ENCODE assay signal across 1 cellular context in the genomic region with DNA sequence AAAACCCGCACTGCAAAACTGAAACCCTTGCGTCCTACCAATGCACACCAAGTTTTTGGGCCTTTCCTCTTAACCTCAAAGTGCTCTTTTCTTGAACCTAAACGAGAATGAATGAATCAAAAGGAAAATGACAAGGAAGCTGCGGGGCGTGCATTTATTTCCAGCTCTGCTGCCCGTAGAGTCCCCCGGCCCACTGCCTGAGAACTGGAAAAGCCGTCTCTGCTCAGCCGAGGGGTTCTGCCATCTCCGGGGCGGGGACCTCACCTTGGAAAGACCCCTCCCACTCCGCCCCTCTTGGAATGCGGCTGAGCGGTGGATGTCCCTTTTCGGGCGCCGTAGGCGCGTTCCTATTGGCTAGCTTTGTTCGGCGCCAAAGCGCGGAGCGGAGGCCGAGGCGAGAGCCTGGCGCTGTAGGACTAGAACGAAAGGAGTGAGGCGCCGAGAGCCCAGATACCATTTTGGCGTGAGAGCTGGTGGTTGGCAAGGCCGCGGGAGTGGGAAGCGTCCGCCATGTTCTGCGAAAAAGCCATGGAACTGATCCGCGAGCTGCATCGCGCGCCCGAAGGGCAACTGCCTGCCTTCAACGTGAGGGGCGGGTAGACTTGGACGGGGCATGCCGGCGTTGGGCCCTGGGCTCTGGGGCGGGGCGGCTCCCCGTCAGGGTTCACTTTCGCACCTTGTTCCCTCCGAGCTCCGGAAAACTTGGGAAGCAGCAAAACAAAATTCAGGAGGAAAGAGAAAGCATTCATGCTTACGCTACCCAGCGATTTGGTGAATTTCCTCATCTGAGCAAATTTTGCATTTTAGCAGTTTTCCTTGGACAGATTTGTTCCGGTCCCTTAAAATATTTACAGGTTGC.
TF ChIP-seq lines count a peak whose summit lies in the region.

A gene (plus strand): TSS at position 363 of the 859 bp plus-strand sequence. CDS start 148 bp downstream, at position 511.

TF ChIP-seq in HepG2, 621 proteins besides CTCF, POLR2A, EP300 and RAD21 (continued from another document and continues in another):
- TF ChIP-seq, protein P1, sequence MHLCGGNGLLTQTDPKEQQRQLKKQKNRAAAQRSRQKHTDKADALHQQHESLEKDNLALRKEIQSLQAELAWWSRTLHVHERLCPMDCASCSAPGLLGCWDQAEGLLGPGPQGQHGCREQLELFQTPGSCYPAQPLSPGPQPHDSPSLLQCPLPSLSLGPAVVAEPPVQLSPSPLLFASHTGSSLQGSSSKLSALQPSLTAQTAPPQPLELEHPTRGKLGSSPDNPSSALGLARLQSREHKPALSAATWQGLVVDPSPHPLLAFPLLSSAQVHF (CRISPR knock-in tag; IDR thresholded peaks at IDR 0.05), result peak; percentile 98
- TF ChIP-seq RFX5 (IDR thresholded peaks at IDR 0.05; ENCODE audit: low read depth, low read length), result no peak; the same call in 1 of the 2 replicates
- no peak for TF ChIP-seq SMARCC2 (IDR thresholded peaks at IDR 0.05)
- peak; percentile 98 for TF ChIP-seq MED8 (CRISPR knock-in tag; IDR thresholded peaks at IDR 0.05; ENCODE audit: insufficient replicate concordance)
- peak; percentile 29; the same call in 1 of the 2 replicates for TF ChIP-seq KLF11 (CRISPR knock-in tag; IDR thresholded peaks at IDR 0.05)
- peak; percentile 99 for TF ChIP-seq ZNF556 (CRISPR knock-in tag; IDR thresholded peaks at IDR 0.05; ENCODE audit: borderline replicate concordance)
- TF ChIP-seq NPAS2 (CRISPR knock-in tag; IDR thresholded peaks at IDR 0.05; ENCODE audit: borderline replicate concordance), result no peak
- peak; percentile 89 for TF ChIP-seq ZSCAN25 (CRISPR knock-in tag; IDR thresholded peaks at IDR 0.05)
- TF ChIP-seq, protein P2, sequence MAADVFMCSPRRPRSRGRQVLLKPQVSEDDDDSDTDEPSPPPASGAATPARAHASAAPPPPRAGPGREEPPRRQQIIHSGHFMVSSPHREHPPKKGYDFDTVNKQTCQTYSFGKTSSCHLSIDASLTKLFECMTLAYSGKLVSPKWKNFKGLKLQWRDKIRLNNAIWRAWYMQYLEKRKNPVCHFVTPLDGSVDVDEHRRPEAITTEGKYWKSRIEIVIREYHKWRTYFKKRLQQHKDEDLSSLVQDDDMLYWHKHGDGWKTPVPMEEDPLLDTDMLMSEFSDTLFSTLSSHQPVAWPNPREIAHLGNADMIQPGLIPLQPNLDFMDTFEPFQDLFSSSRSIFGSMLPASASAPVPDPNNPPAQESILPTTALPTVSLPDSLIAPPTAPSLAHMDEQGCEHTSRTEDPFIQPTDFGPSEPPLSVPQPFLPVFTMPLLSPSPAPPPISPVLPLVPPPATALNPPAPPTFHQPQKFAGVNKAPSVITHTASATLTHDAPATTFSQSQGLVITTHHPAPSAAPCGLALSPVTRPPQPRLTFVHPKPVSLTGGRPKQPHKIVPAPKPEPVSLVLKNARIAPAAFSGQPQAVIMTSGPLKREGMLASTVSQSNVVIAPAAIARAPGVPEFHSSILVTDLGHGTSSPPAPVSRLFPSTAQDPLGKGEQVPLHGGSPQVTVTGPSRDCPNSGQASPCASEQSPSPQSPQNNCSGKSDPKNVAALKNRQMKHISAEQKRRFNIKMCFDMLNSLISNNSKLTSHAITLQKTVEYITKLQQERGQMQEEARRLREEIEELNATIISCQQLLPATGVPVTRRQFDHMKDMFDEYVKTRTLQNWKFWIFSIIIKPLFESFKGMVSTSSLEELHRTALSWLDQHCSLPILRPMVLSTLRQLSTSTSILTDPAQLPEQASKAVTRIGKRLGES (CRISPR knock-in tag; IDR thresholded peaks at IDR 0.05; ENCODE audit: borderline replicate concordance), result peak; percentile 95
- TF ChIP-seq ZFYVE20 (CRISPR knock-in tag; IDR thresholded peaks at IDR 0.05; ENCODE audit: borderline replicate concordance, low read depth), result peak; percentile 95; the same call in 1 of the 2 replicates
- 0 out of 2 replicates have a peak, but pooled peaks have one; percentile 52 for TF ChIP-seq RARG (CRISPR knock-in tag; IDR thresholded peaks at IDR 0.05; ENCODE audit: low read depth)
- peak; percentile 69 for TF ChIP-seq NCOA2 (CRISPR knock-in tag; IDR thresholded peaks at IDR 0.05)
- peak; percentile 82 for TF ChIP-seq CREM (IDR thresholded peaks at IDR 0.05)
- no peak for TF ChIP-seq CREM (CRISPR knock-in tag; IDR thresholded peaks at IDR 0.05)
- TF ChIP-seq ATRX (CRISPR knock-in tag; IDR thresholded peaks at IDR 0.05; ENCODE audit: borderline replicate concordance), result no peak
- TF ChIP-seq, protein P3, sequence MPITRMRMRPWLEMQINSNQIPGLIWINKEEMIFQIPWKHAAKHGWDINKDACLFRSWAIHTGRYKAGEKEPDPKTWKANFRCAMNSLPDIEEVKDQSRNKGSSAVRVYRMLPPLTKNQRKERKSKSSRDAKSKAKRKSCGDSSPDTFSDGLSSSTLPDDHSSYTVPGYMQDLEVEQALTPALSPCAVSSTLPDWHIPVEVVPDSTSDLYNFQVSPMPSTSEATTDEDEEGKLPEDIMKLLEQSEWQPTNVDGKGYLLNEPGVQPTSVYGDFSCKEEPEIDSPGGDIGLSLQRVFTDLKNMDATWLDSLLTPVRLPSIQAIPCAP (CRISPR knock-in tag; IDR thresholded peaks at IDR 0.05; ENCODE audit: low read depth), result peak; percentile 96
- peak; percentile 62 for TF ChIP-seq ZKSCAN8 (CRISPR knock-in tag; IDR thresholded peaks at IDR 0.05; ENCODE audit: borderline replicate concordance)
- TF ChIP-seq, protein P4, sequence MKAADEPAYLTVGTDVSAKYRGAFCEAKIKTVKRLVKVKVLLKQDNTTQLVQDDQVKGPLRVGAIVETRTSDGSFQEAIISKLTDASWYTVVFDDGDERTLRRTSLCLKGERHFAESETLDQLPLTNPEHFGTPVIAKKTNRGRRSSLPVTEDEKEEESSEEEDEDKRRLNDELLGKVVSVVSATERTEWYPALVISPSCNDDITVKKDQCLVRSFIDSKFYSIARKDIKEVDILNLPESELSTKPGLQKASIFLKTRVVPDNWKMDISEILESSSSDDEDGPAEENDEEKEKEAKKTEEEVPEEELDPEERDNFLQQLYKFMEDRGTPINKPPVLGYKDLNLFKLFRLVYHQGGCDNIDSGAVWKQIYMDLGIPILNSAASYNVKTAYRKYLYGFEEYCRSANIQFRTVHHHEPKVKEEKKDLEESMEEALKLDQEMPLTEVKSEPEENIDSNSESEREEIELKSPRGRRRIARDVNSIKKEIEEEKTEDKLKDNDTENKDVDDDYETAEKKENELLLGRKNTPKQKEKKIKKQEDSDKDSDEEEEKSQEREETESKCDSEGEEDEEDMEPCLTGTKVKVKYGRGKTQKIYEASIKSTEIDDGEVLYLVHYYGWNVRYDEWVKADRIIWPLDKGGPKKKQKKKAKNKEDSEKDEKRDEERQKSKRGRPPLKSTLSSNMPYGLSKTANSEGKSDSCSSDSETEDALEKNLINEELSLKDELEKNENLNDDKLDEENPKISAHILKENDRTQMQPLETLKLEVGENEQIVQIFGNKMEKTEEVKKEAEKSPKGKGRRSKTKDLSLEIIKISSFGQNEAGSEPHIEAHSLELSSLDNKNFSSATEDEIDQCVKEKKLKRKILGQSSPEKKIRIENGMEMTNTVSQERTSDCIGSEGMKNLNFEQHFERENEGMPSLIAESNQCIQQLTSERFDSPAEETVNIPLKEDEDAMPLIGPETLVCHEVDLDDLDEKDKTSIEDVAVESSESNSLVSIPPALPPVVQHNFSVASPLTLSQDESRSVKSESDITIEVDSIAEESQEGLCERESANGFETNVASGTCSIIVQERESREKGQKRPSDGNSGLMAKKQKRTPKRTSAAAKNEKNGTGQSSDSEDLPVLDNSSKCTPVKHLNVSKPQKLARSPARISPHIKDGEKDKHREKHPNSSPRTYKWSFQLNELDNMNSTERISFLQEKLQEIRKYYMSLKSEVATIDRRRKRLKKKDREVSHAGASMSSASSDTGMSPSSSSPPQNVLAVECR (CRISPR knock-in tag; IDR thresholded peaks at IDR 0.05; ENCODE audit: borderline replicate concordance), result peak; percentile 100
- peak; percentile 97 for TF ChIP-seq MXD4 (CRISPR knock-in tag; IDR thresholded peaks at IDR 0.05)
- peak; percentile 72; the same call in 1 of the 2 replicates for TF ChIP-seq ADNP (CRISPR knock-in tag; IDR thresholded peaks at IDR 0.05)
- peak; percentile 99 for TF ChIP-seq XRCC5 (optimal IDR thresholded peaks at IDR 0.05; ENCODE audit: low read length)
- TF ChIP-seq STAG1 (CRISPR knock-in tag; IDR thresholded peaks at IDR 0.05), result peak; percentile 41
- TF ChIP-seq, protein P5, sequence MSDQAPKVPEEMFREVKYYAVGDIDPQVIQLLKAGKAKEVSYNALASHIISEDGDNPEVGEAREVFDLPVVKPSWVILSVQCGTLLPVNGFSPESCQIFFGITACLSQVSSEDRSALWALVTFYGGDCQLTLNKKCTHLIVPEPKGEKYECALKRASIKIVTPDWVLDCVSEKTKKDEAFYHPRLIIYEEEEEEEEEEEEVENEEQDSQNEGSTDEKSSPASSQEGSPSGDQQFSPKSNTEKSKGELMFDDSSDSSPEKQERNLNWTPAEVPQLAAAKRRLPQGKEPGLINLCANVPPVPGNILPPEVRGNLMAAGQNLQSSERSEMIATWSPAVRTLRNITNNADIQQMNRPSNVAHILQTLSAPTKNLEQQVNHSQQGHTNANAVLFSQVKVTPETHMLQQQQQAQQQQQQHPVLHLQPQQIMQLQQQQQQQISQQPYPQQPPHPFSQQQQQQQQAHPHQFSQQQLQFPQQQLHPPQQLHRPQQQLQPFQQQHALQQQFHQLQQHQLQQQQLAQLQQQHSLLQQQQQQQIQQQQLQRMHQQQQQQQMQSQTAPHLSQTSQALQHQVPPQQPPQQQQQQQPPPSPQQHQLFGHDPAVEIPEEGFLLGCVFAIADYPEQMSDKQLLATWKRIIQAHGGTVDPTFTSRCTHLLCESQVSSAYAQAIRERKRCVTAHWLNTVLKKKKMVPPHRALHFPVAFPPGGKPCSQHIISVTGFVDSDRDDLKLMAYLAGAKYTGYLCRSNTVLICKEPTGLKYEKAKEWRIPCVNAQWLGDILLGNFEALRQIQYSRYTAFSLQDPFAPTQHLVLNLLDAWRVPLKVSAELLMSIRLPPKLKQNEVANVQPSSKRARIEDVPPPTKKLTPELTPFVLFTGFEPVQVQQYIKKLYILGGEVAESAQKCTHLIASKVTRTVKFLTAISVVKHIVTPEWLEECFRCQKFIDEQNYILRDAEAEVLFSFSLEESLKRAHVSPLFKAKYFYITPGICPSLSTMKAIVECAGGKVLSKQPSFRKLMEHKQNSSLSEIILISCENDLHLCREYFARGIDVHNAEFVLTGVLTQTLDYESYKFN (CRISPR knock-in tag; conservative IDR thresholded peaks at IDR 0.05), result peak; percentile 68
- TF ChIP-seq, protein P6, sequence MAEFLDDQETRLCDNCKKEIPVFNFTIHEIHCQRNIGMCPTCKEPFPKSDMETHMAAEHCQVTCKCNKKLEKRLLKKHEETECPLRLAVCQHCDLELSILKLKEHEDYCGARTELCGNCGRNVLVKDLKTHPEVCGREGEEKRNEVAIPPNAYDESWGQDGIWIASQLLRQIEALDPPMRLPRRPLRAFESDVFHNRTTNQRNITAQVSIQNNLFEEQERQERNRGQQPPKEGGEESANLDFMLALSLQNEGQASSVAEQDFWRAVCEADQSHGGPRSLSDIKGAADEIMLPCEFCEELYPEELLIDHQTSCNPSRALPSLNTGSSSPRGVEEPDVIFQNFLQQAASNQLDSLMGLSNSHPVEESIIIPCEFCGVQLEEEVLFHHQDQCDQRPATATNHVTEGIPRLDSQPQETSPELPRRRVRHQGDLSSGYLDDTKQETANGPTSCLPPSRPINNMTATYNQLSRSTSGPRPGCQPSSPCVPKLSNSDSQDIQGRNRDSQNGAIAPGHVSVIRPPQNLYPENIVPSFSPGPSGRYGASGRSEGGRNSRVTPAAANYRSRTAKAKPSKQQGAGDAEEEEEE (CRISPR knock-in tag; IDR thresholded peaks at IDR 0.05; ENCODE audit: borderline replicate concordance), result no peak; the same call in 1 of the 2 replicates
- TF ChIP-seq, protein P7, sequence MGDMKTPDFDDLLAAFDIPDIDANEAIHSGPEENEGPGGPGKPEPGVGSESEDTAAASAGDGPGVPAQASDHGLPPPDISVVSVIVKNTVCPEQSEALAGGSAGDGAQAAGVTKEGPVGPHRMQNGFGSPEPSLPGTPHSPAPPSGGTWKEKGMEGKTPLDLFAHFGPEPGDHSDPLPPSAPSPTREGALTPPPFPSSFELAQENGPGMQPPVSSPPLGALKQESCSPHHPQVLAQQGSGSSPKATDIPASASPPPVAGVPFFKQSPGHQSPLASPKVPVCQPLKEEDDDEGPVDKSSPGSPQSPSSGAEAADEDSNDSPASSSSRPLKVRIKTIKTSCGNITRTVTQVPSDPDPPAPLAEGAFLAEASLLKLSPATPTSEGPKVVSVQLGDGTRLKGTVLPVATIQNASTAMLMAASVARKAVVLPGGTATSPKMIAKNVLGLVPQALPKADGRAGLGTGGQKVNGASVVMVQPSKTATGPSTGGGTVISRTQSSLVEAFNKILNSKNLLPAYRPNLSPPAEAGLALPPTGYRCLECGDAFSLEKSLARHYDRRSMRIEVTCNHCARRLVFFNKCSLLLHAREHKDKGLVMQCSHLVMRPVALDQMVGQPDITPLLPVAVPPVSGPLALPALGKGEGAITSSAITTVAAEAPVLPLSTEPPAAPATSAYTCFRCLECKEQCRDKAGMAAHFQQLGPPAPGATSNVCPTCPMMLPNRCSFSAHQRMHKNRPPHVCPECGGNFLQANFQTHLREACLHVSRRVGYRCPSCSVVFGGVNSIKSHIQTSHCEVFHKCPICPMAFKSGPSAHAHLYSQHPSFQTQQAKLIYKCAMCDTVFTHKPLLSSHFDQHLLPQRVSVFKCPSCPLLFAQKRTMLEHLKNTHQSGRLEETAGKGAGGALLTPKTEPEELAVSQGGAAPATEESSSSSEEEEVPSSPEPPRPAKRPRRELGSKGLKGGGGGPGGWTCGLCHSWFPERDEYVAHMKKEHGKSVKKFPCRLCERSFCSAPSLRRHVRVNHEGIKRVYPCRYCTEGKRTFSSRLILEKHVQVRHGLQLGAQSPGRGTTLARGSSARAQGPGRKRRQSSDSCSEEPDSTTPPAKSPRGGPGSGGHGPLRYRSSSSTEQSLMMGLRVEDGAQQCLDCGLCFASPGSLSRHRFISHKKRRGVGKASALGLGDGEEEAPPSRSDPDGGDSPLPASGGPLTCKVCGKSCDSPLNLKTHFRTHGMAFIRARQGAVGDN (CRISPR knock-in tag; IDR thresholded peaks at IDR 0.05), result peak; percentile 99
- TF ChIP-seq, protein P8, sequence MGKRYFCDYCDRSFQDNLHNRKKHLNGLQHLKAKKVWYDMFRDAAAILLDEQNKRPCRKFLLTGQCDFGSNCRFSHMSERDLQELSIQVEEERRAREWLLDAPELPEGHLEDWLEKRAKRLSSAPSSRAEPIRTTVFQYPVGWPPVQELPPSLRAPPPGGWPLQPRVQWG (CRISPR knock-in tag; IDR thresholded peaks at IDR 0.05; ENCODE audit: borderline replicate concordance, low read depth), result no peak
- TF ChIP-seq, protein P9, sequence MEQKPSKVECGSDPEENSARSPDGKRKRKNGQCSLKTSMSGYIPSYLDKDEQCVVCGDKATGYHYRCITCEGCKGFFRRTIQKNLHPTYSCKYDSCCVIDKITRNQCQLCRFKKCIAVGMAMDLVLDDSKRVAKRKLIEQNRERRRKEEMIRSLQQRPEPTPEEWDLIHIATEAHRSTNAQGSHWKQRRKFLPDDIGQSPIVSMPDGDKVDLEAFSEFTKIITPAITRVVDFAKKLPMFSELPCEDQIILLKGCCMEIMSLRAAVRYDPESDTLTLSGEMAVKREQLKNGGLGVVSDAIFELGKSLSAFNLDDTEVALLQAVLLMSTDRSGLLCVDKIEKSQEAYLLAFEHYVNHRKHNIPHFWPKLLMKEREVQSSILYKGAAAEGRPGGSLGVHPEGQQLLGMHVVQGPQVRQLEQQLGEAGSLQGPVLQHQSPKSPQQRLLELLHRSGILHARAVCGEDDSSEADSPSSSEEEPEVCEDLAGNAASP (CRISPR knock-in tag; IDR thresholded peaks at IDR 0.05; ENCODE audit: borderline replicate concordance), result peak; percentile 89
- peak; percentile 95; the same call in 1 of the 2 replicates for TF ChIP-seq XBP1 (CRISPR knock-in tag; IDR thresholded peaks at IDR 0.05)
